In genomic region chr10:80455461-80456345, GRCh38 we compare ENCODE assay signal across 1 cellular context.
TF ChIP-seq lines count a peak whose summit lies in the region.

No MANE protein-coding gene starts in this region.

TF ChIP-seq in HepG2, 621 proteins besides CTCF, POLR2A, EP300 and RAD21 (continues in another document):
- TF ChIP-seq ZNF556 (CRISPR knock-in tag; IDR thresholded peaks at IDR 0.05; ENCODE audit: borderline replicate concordance) (0 out of 2 replicates have a peak, but pooled peaks have one; percentile 41), ZNF24 (IDR thresholded peaks at IDR 0.05) (no peak), ZMYM3 (CRISPR knock-in tag; IDR thresholded peaks at IDR 0.05) (0 out of 2 replicates have a peak, but pooled peaks have one; percentile 45), KAT7 (CRISPR knock-in tag; IDR thresholded peaks at IDR 0.05; ENCODE audit: borderline replicate concordance) (no peak), ZNF776 (CRISPR knock-in tag; IDR thresholded peaks at IDR 0.05) (no peak), ARID3A (IDR thresholded peaks at IDR 0.05; ENCODE audit: low read depth, low read length) (no peak), PHF8 (CRISPR knock-in tag; IDR thresholded peaks at IDR 0.05) (no peak), STAG1 (CRISPR knock-in tag; IDR thresholded peaks at IDR 0.05) (no peak), RORA (CRISPR knock-in tag; IDR thresholded peaks at IDR 0.05) (no peak), MNT (IDR thresholded peaks at IDR 0.05) (no peak), RXRB (CRISPR knock-in tag; IDR thresholded peaks at IDR 0.05; ENCODE audit: borderline replicate concordance) (no peak), KLF13 (CRISPR knock-in tag; IDR thresholded peaks at IDR 0.05) (no peak), ZNF263 (CRISPR knock-in tag; IDR thresholded peaks at IDR 0.05) (no peak; the same call in 1 of the 2 replicates), FIP1L1 (IDR thresholded peaks at IDR 0.05; ENCODE audit: borderline replicate concordance, insufficient read depth, low read depth, low read length) (no peak), ZNF773 (CRISPR knock-in tag; IDR thresholded peaks at IDR 0.05; ENCODE audit: borderline replicate concordance) (no peak), RARG (CRISPR knock-in tag; IDR thresholded peaks at IDR 0.05; ENCODE audit: low read depth) (no peak), ZNF83 (CRISPR knock-in tag; IDR thresholded peaks at IDR 0.05; ENCODE audit: borderline replicate concordance) (no peak), MBNL3 (CRISPR knock-in tag; conservative IDR thresholded peaks at IDR 0.05) (no peak), GZF1 (CRISPR knock-in tag; IDR thresholded peaks at IDR 0.05) (no peak), ZNF496 (CRISPR knock-in tag; IDR thresholded peaks at IDR 0.05; ENCODE audit: insufficient replicate concordance) (no peak), KLF6 (CRISPR knock-in tag; IDR thresholded peaks at IDR 0.05) (no peak), LBX2 (CRISPR knock-in tag; IDR thresholded peaks at IDR 0.05; ENCODE audit: borderline replicate concordance) (no peak), NFRKB (IDR thresholded peaks at IDR 0.05) (no peak), TAF15 (IDR thresholded peaks at IDR 0.05; ENCODE audit: low read depth, low read length, poor library complexity, severe bottlenecking) (no peak), ZNF557 (CRISPR knock-in tag; IDR thresholded peaks at IDR 0.05) (no peak), DMTF1 (CRISPR knock-in tag; IDR thresholded peaks at IDR 0.05) (no peak), NCOA1 (CRISPR knock-in tag; IDR thresholded peaks at IDR 0.05) (no peak), TMF1 (CRISPR knock-in tag; IDR thresholded peaks at IDR 0.05; ENCODE audit: low read depth) (no peak), ZNF639 (CRISPR knock-in tag; conservative IDR thresholded peaks at IDR 0.05) (no peak), ZNF567 (CRISPR knock-in tag; IDR thresholded peaks at IDR 0.05; ENCODE audit: borderline replicate concordance) (no peak), CBX1 (IDR thresholded peaks at IDR 0.05; ENCODE audit: low read depth) (no peak), ZNF333 (CRISPR knock-in tag; IDR thresholded peaks at IDR 0.05; ENCODE audit: borderline replicate concordance) (no peak)
- TF ChIP-seq, protein P1, sequence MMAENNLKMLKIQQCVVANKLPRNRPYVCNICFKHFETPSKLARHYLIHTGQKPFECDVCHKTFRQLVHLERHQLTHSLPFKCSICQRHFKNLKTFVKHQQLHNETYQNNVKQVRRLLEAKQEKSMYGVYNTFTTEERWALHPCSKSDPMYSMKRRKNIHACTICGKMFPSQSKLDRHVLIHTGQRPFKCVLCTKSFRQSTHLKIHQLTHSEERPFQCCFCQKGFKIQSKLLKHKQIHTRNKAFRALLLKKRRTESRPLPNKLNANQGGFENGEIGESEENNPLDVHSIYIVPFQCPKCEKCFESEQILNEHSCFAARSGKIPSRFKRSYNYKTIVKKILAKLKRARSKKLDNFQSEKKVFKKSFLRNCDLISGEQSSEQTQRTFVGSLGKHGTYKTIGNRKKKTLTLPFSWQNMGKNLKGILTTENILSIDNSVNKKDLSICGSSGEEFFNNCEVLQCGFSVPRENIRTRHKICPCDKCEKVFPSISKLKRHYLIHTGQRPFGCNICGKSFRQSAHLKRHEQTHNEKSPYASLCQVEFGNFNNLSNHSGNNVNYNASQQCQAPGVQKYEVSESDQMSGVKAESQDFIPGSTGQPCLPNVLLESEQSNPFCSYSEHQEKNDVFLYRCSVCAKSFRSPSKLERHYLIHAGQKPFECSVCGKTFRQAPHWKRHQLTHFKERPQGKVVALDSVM (CRISPR knock-in tag; IDR thresholded peaks at IDR 0.05), result peak; percentile 79
- TF ChIP-seq, protein P2, sequence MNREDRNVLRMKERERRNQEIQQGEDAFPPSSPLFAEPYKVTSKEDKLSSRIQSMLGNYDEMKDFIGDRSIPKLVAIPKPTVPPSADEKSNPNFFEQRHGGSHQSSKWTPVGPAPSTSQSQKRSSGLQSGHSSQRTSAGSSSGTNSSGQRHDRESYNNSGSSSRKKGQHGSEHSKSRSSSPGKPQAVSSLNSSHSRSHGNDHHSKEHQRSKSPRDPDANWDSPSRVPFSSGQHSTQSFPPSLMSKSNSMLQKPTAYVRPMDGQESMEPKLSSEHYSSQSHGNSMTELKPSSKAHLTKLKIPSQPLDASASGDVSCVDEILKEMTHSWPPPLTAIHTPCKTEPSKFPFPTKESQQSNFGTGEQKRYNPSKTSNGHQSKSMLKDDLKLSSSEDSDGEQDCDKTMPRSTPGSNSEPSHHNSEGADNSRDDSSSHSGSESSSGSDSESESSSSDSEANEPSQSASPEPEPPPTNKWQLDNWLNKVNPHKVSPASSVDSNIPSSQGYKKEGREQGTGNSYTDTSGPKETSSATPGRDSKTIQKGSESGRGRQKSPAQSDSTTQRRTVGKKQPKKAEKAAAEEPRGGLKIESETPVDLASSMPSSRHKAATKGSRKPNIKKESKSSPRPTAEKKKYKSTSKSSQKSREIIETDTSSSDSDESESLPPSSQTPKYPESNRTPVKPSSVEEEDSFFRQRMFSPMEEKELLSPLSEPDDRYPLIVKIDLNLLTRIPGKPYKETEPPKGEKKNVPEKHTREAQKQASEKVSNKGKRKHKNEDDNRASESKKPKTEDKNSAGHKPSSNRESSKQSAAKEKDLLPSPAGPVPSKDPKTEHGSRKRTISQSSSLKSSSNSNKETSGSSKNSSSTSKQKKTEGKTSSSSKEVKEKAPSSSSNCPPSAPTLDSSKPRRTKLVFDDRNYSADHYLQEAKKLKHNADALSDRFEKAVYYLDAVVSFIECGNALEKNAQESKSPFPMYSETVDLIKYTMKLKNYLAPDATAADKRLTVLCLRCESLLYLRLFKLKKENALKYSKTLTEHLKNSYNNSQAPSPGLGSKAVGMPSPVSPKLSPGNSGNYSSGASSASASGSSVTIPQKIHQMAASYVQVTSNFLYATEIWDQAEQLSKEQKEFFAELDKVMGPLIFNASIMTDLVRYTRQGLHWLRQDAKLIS (CRISPR knock-in tag; IDR thresholded peaks at IDR 0.05), result no peak
- TF ChIP-seq, protein P3, sequence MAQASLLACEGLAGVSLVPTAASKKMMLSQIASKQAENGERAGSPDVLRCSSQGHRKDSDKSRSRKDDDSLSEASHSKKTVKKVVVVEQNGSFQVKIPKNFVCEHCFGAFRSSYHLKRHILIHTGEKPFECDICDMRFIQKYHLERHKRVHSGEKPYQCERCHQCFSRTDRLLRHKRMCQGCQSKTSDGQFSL (CRISPR knock-in tag; IDR thresholded peaks at IDR 0.05), result no peak
- TF ChIP-seq, protein P4, sequence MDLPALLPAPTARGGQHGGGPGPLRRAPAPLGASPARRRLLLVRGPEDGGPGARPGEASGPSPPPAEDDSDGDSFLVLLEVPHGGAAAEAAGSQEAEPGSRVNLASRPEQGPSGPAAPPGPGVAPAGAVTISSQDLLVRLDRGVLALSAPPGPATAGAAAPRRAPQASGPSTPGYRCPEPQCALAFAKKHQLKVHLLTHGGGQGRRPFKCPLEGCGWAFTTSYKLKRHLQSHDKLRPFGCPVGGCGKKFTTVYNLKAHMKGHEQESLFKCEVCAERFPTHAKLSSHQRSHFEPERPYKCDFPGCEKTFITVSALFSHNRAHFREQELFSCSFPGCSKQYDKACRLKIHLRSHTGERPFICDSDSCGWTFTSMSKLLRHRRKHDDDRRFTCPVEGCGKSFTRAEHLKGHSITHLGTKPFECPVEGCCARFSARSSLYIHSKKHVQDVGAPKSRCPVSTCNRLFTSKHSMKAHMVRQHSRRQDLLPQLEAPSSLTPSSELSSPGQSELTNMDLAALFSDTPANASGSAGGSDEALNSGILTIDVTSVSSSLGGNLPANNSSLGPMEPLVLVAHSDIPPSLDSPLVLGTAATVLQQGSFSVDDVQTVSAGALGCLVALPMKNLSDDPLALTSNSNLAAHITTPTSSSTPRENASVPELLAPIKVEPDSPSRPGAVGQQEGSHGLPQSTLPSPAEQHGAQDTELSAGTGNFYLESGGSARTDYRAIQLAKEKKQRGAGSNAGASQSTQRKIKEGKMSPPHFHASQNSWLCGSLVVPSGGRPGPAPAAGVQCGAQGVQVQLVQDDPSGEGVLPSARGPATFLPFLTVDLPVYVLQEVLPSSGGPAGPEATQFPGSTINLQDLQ (CRISPR knock-in tag; IDR thresholded peaks at IDR 0.05), result no peak
- TF ChIP-seq, protein P5, sequence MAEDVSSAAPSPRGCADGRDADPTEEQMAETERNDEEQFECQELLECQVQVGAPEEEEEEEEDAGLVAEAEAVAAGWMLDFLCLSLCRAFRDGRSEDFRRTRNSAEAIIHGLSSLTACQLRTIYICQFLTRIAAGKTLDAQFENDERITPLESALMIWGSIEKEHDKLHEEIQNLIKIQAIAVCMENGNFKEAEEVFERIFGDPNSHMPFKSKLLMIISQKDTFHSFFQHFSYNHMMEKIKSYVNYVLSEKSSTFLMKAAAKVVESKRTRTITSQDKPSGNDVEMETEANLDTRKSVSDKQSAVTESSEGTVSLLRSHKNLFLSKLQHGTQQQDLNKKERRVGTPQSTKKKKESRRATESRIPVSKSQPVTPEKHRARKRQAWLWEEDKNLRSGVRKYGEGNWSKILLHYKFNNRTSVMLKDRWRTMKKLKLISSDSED (CRISPR knock-in tag; IDR thresholded peaks at IDR 0.05), result no peak
